In the genomic region with DNA sequence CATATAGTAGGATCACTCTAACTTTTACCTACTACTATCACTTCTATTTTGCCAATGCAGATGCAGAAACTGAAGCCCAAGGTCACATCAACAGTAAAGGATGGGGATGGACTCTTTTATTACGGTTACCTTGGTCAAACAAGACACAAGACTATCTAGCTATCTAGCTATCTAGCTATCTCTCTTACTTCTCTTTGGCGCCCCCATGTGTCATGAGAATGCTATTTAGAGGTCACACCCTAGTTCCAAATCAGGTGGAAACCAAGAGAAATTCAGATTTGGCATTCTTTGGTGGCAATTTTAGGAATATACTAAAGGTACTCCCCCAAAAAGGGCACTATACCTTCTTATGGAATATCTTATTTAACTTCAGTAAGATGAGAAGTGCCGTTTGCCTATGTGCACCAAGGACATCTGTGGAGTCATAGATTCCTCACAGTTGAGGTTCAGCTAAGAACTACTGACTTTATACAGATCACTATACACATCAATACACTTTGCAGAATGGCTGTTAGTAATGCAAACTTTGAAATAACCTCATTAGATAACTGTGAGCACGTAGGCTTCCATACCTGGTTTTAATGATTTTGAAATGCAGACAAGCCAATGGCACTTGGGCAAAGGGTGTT, we compare ENCODE assay signal across 8 cellular contexts. TPM values are rescaled to one million over a fixed set of nuclear protein-coding genes. Genes with fewer than 3 reads are reported as not detected.
DNase-seq lines count a peak whose midpoint lies in the region; TF ChIP-seq lines count a peak whose summit lies in the region.

No MANE protein-coding gene starts in this region.

- H3K36me3 ChIP-seq in HEK293 (ENCODE audit: control insufficient read depth in 2 of 2, insufficient read depth in 1 of 2, low read length in 2 of 2) (no peaks in the 10 kb centered on the region), kidney epithelial cell (ENCODE audit: control insufficient read depth, insufficient read depth, low read length) (no peaks in the 10 kb centered on the region), ascending aorta (no peaks in the 10 kb centered on the region)

- no peak overlapping the region for H3K27ac Mint-ChIP-seq in activated naive CD4-positive, alpha-beta T cell treated with anti-CD3 and anti-CD28 coated beads for 36 hours

- CTCF ChIA-PET in HEK293 (lab: Yijun Ruan, JAX), result interaction anchor here (0.6 to 2.5 kb wide), 27 partner anchors 8 to 1530 kb away, joined by 3 to 17 read pairs (median 4); no protein-coding TSS in a partner anchor
- CTCF ChIA-PET in activated naive CD4-positive, alpha-beta T cell treated with anti-CD3 and anti-CD28 coated beads for 36 hours (lab: Charles Lee), result interaction anchor here (0.6 to 4.0 kb wide), 24 partner anchors 10 to 630 kb away, joined by 3 to 22 read pairs (median 4); partner anchors contain the start of gene CACNA1E

- H3K9me3 ChIP-seq in HEK293 (ENCODE audit: control insufficient read depth, insufficient read depth, low read depth, low read length) (no peaks in the 10 kb centered on the region), ascending aorta (no peaks in the 10 kb centered on the region)

- DNase-seq in NCI-H2029 (lab: John Stamatoyannopoulos, UW) (peak; percentile 35), NCI-H2029 treated with DMSO at 0.1 percent for 48 hours (lab: John Stamatoyannopoulos, UW) (no peak), NCI-H82 treated with DMSO at 0.1 percent for 48 hours (lab: John Stamatoyannopoulos, UW; ENCODE audit: unreplicated experiment) (peak; percentile 20), kidney epithelial cell (ENCODE audit: low read depth) (no peak), ascending aorta (ENCODE audit: low spot score in 2 of 2) (no peak)
- DNase-seq in activated naive CD4-positive, alpha-beta T cell treated with anti-CD3 and anti-CD28 coated beads for 36 hours, result peak; percentile 83
- DNase-seq in stimulated activated naive CD4-positive, alpha-beta T cell (lab: John Stamatoyannopoulos, UW), result peak; percentile 11 to 61 (median 22)

- H3K9me3 Mint-ChIP-seq in activated naive CD4-positive, alpha-beta T cell treated with anti-CD3 and anti-CD28 coated beads for 36 hours, result no peaks in the 10 kb centered on the region

- H3K4me3 ChIP-seq in HEK293 (ENCODE audit: low read depth, low read length) (no peak overlapping the region), kidney epithelial cell (ENCODE audit: low read depth, low read length) (no peak overlapping the region), ascending aorta (no peak overlapping the region)

- H3K4me1 ChIP-seq in HEK293 (ENCODE audit: control insufficient read depth, insufficient read depth, low read length) (no peaks in the 10 kb centered on the region), ascending aorta (no peaks in the 10 kb centered on the region)

- no peaks in the 10 kb centered on the region for H3K36me3 Mint-ChIP-seq in activated naive CD4-positive, alpha-beta T cell treated with anti-CD3 and anti-CD28 coated beads for 36 hours (ENCODE audit: low read depth)

- H3K4me3 Mint-ChIP-seq in activated naive CD4-positive, alpha-beta T cell treated with anti-CD3 and anti-CD28 coated beads for 36 hours, result no peak overlapping the region

- POLR2A ChIA-PET in HEK293 (lab: Yijun Ruan, JAX), result no interaction called here

- intact Hi-C loops in activated naive CD4-positive, alpha-beta T cell treated with anti-CD3 and anti-CD28 coated beads for 36 hours (cut with micrococcal nuclease), result loop anchor here (1.0 to 10.0 kb wide), 6 partner anchors 26 to 860 kb away; no protein-coding TSS in a partner anchor
- intact Hi-C loops in ascending aorta (cut with DNase I), result loop anchor here (10.0 kb wide), 1 partner anchor 580 kb away; no protein-coding TSS in a partner anchor

- H3K27ac ChIP-seq in HEK293 (ENCODE audit: extremely low read depth, low read depth, low read length), result no peak overlapping the region
- H3K27ac ChIP-seq in ascending aorta, result no peak overlapping the region

- H3K4me1 Mint-ChIP-seq in activated naive CD4-positive, alpha-beta T cell treated with anti-CD3 and anti-CD28 coated beads for 36 hours (ENCODE audit: low read depth), result peaks cover 12% of the 10 kb centered on the region

- H3K27me3 Mint-ChIP-seq in activated naive CD4-positive, alpha-beta T cell treated with anti-CD3 and anti-CD28 coated beads for 36 hours (ENCODE audit: low read depth), result peaks cover 20% of the 10 kb centered on the region

- H3K27me3 ChIP-seq in kidney epithelial cell (ENCODE audit: control insufficient read depth, insufficient read depth, low read length), result peaks cover 15% of the 10 kb centered on the region
- H3K27me3 ChIP-seq in ascending aorta, result no peaks in the 10 kb centered on the region

- no peak for TF ChIP-seq CTCF in HEK293 (tag by site-specific recombination; IDR thresholded peaks at IDR 0.05)
- peak; percentile 52 for TF ChIP-seq CTCF in kidney epithelial cell (IDR thresholded peaks at IDR 0.05; ENCODE audit: insufficient read depth, low read length, poor library complexity, severe bottlenecking)
- peak in 1 of 3 experiments; percentile 35 for TF ChIP-seq CTCF in ascending aorta (IDR thresholded peaks at IDR 0.05)

TF ChIP-seq in HEK293, 187 proteins besides CTCF, POLR2A, EP300 and RAD21:
- TF ChIP-seq ZNF521 (tag by site-specific recombination; IDR thresholded peaks at IDR 0.05) (no peak), ZNF654 (tag by site-specific recombination; IDR thresholded peaks at IDR 0.05; ENCODE audit: low read depth) (peak; percentile 63), SETDB1 (IDR thresholded peaks at IDR 0.05; ENCODE audit: insufficient read length, low read length) (no peak)

RNA-seq across cellular contexts. Expression of gene ZNF648, which starts 6.7 kb away (rescaled TPM):
- not detected for total RNA-seq in activated naive CD4-positive, alpha-beta T cell treated with anti-CD3 and anti-CD28 coated beads for 36 hours
- total RNA-seq in kidney epithelial cell, result 1.0 and 1.1 TPM in 2 replicates
- not detected for total RNA-seq in ascending aorta

Comparison
In these comparisons a context has a peak if more than half of its experiments do, and no peak if none do; other contexts are left out.
1. DNase-seq: peak in NCI-H2029 (single experiment), NCI-H82 treated with DMSO at 0.1 percent for 48 hours (single experiment), activated naive CD4-positive, alpha-beta T cell treated with anti-CD3 and anti-CD28 coated beads for 36 hours (single experiment) and stimulated activated naive CD4-positive, alpha-beta T cell (6 of 6); none in NCI-H2029 treated with DMSO at 0.1 percent for 48 hours (single experiment), kidney epithelial cell (single experiment) and ascending aorta (0 of 2).